10 cellular contexts compared by ENCODE assay signal in the genomic region with DNA sequence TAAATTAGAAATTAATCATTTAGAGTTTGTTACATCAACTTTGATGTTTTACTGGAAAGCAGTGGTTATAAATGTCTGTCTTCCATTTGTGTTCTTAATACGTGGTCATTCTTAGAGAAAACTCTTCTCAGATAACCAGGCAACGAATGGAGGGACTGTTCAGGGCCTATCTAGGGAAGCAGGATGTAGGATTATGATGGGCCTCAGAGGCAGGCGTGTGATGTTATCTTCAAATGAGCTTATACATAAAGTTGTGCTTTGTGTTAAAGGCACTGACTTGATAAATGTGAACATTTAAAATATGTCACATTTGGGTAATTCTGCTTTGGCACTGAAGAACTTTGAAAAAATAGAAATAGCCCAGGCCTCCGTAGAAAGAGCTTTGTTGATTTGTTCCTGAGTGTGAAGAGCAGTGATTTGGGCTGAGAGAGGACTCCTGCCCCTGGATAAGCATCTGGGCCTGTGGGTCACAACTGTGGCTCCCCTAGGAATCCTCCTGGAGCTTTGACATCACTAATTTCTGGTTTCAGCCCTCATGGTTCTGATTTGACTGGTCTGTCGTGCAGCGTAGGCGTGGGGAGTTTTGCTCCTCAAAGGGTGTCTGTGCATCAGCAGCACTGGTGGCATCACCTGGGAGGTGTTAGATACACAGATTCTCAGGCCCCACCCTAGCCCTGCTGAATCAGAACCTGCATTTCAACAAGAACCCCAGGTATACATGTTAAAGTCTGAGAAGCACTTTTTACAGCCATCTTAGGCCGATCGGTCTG. TPM values are rescaled to one million over a fixed set of nuclear protein-coding genes. Genes with fewer than 3 reads are reported as not detected.
DNase-seq lines count a peak whose midpoint lies in the region; ATAC-seq and TF ChIP-seq lines count a peak whose summit lies in the region.
"Had no signal": no experiment of that assay in that cellular context is flagged by ENCODE, and none has a peak within 500 bp of the region (broad histone marks: within the 10 kb centered on the region; RNA-seq: fewer than 3 reads in every experiment).

No MANE protein-coding gene starts in this region.

- H3K27ac Mint-ChIP-seq in activated CD8-positive, alpha-beta T cell treated with anti-CD3 and anti-CD28 coated beads for 36 hours, result peak overlapping the region; percentile 6
- H3K27ac Mint-ChIP-seq in activated CD8-positive, alpha-beta T cell treated with anti-CD3 and anti-CD28 coated beads, Interleukin-2, amount 10 ng/mL, durations not matched to agents 7 days and 5 days, result no peak overlapping the region
- no peak overlapping the region for H3K27ac Mint-ChIP-seq in activated CD8-positive, alpha-beta memory T cell treated with anti-CD3 and anti-CD28 coated beads, Interleukin-2, amount 10 ng/mL, durations not matched to agents 7 days and 5 days
- H3K27ac Mint-ChIP-seq in activated T-helper 1 cell treated with anti-CD3 and anti-CD28 coated beads, Interleukin-12 subunit alpha, Interleukin-12 subunit beta, Interleukin-2, Interleukin-4 antibody, amounts not matched to agents 30 ng/mL and 10 ng/mL and 1 ng/mL, durations not matched to agents 14 hours and 24 hours and 36 hours, result no peak overlapping the region
- H3K27ac Mint-ChIP-seq: brain had no signal

- peaks cover 6% of the 10 kb centered on the region for H3K36me3 Mint-ChIP-seq in activated CD8-positive, alpha-beta T cell treated with anti-CD3 and anti-CD28 coated beads for 36 hours (ENCODE audit: low read depth)
- H3K36me3 Mint-ChIP-seq in activated CD8-positive, alpha-beta T cell treated with anti-CD3 and anti-CD28 coated beads, Interleukin-2, amount 10 ng/mL, durations not matched to agents 7 days and 5 days (ENCODE audit: low read depth), result peaks cover 4% of the 10 kb centered on the region
- H3K36me3 Mint-ChIP-seq in activated CD8-positive, alpha-beta memory T cell treated with anti-CD3 and anti-CD28 coated beads, Interleukin-2, amount 10 ng/mL, durations not matched to agents 7 days and 5 days, result peaks cover 5% of the 10 kb centered on the region
- peaks cover 7% of the 10 kb centered on the region for H3K36me3 Mint-ChIP-seq in activated T-helper 1 cell treated with anti-CD3 and anti-CD28 coated beads, Interleukin-12 subunit alpha, Interleukin-12 subunit beta, Interleukin-2, Interleukin-4 antibody, amounts not matched to agents 30 ng/mL and 10 ng/mL and 1 ng/mL, durations not matched to agents 14 hours and 24 hours and 36 hours (ENCODE audit: low read depth)

- peak; percentile 80 for DNase-seq in activated CD8-positive, alpha-beta T cell treated with anti-CD3 and anti-CD28 coated beads for 36 hours
- DNase-seq in activated CD8-positive, alpha-beta T cell treated with anti-CD3 and anti-CD28 coated beads, Interleukin-2, amount 10 ng/mL, durations not matched to agents 7 days and 5 days, result no peak
- peak; percentile 44 for DNase-seq in activated CD8-positive, alpha-beta memory T cell treated with anti-CD3 and anti-CD28 coated beads, Interleukin-2, amount 10 ng/mL, durations not matched to agents 7 days and 5 days
- DNase-seq in stimulated activated CD8-positive, alpha-beta memory T cell treated with anti-CD3 and anti-CD28 coated beads, Interleukin-4, amount 100 ng/mL, for 48 hours, result peak; percentile 75
- DNase-seq in DMS114 treated with DMSO at 0.1 percent for 48 hours (lab: John Stamatoyannopoulos, UW; ENCODE audit: unreplicated experiment), result no peak
- no peak for DNase-seq in activated T-helper 1 cell treated with anti-CD3 and anti-CD28 coated beads, Interleukin-12 subunit alpha, Interleukin-12 subunit beta, Interleukin-2, Interleukin-4 antibody, amounts not matched to agents 30 ng/mL and 10 ng/mL and 1 ng/mL, durations not matched to agents 14 hours and 24 hours and 36 hours (ENCODE audit: low spot score)
- DNase-seq in left lobe of liver (ENCODE audit: low spot score), result no peak
- DNase-seq: kidney glomerular epithelial cell had no signal

- no peaks in the 10 kb centered on the region for H3K27me3 Mint-ChIP-seq in activated CD8-positive, alpha-beta T cell treated with anti-CD3 and anti-CD28 coated beads for 36 hours
- H3K27me3 Mint-ChIP-seq in activated CD8-positive, alpha-beta T cell treated with anti-CD3 and anti-CD28 coated beads, Interleukin-2, amount 10 ng/mL, durations not matched to agents 7 days and 5 days (ENCODE audit: low read depth), result no peaks in the 10 kb centered on the region
- H3K27me3 Mint-ChIP-seq in activated CD8-positive, alpha-beta memory T cell treated with anti-CD3 and anti-CD28 coated beads, Interleukin-2, amount 10 ng/mL, durations not matched to agents 7 days and 5 days, result no peaks in the 10 kb centered on the region
- peaks cover 3% of the 10 kb centered on the region for H3K27me3 Mint-ChIP-seq in activated T-helper 1 cell treated with anti-CD3 and anti-CD28 coated beads, Interleukin-12 subunit alpha, Interleukin-12 subunit beta, Interleukin-2, Interleukin-4 antibody, amounts not matched to agents 30 ng/mL and 10 ng/mL and 1 ng/mL, durations not matched to agents 14 hours and 24 hours and 36 hours (ENCODE audit: insufficient read depth)
- H3K27me3 Mint-ChIP-seq: brain had no signal

- POLR2A ChIA-PET in activated CD8-positive, alpha-beta T cell treated with anti-CD3 and anti-CD28 coated beads for 36 hours (lab: Charles Lee), result interaction anchor here (0.8 to 1.5 kb wide), 2 partner anchors 9 to 56 kb away, joined by 4 read pairs; a partner anchor contains a TSS
- POLR2A ChIA-PET in activated CD8-positive, alpha-beta T cell treated with anti-CD3 and anti-CD28 coated beads, Interleukin-2, amount 10 ng/mL, durations not matched to agents 7 days and 5 days (lab: Charles Lee), result no interaction called here

- peak; percentile 89 for ATAC-seq in activated CD8-positive, alpha-beta T cell treated with anti-CD3 and anti-CD28 coated beads for 36 hours
- no peak for ATAC-seq in activated CD8-positive, alpha-beta T cell treated with anti-CD3 and anti-CD28 coated beads, Interleukin-2, amount 10 ng/mL, durations not matched to agents 7 days and 5 days
- ATAC-seq in HG02973 (IDR thresholded peaks at IDR 0.05; ENCODE audit: unreplicated experiment) (peak; percentile 81), left lobe of liver (no peak)
- peak; percentile 36 for ATAC-seq in activated CD8-positive, alpha-beta memory T cell treated with anti-CD3 and anti-CD28 coated beads, Interleukin-2, amount 10 ng/mL, durations not matched to agents 7 days and 5 days

- no peak for TF ChIP-seq CTCF in activated CD8-positive, alpha-beta T cell treated with anti-CD3 and anti-CD28 coated beads for 36 hours (IDR thresholded peaks at IDR 0.05)

- no peak overlapping the region for H3K4me3 Mint-ChIP-seq in activated CD8-positive, alpha-beta T cell treated with anti-CD3 and anti-CD28 coated beads for 36 hours
- H3K4me3 Mint-ChIP-seq in activated CD8-positive, alpha-beta T cell treated with anti-CD3 and anti-CD28 coated beads, Interleukin-2, amount 10 ng/mL, durations not matched to agents 7 days and 5 days, result no peak overlapping the region
- no peak overlapping the region for H3K4me3 Mint-ChIP-seq in activated CD8-positive, alpha-beta memory T cell treated with anti-CD3 and anti-CD28 coated beads, Interleukin-2, amount 10 ng/mL, durations not matched to agents 7 days and 5 days
- H3K4me3 Mint-ChIP-seq in activated T-helper 1 cell treated with anti-CD3 and anti-CD28 coated beads, Interleukin-12 subunit alpha, Interleukin-12 subunit beta, Interleukin-2, Interleukin-4 antibody, amounts not matched to agents 30 ng/mL and 10 ng/mL and 1 ng/mL, durations not matched to agents 14 hours and 24 hours and 36 hours, result no peak overlapping the region
- H3K4me3 Mint-ChIP-seq: brain had no signal

- intact Hi-C loops in activated CD8-positive, alpha-beta T cell treated with anti-CD3 and anti-CD28 coated beads for 36 hours (cut with micrococcal nuclease), result no loop called here
- intact Hi-C loops in activated T-helper 1 cell treated with anti-CD3 and anti-CD28 coated beads, Interleukin-12 subunit alpha, Interleukin-12 subunit beta, Interleukin-2, Interleukin-4 antibody, amounts not matched to agents 30 ng/mL and 10 ng/mL and 1 ng/mL, durations not matched to agents 14 hours and 24 hours and 36 hours (cut with micrococcal nuclease), result loop anchor here (1.0 kb wide), 2 partner anchors 57 to 108 kb away; no protein-coding TSS in a partner anchor

- CTCF ChIA-PET in activated CD8-positive, alpha-beta T cell treated with anti-CD3 and anti-CD28 coated beads for 36 hours (lab: Charles Lee), result interaction anchor here (1.1 kb wide), 1 partner anchor 151 kb away, joined by 3 read pairs; no protein-coding TSS in a partner anchor
- CTCF ChIA-PET in activated CD8-positive, alpha-beta T cell treated with anti-CD3 and anti-CD28 coated beads, Interleukin-2, amount 10 ng/mL, durations not matched to agents 7 days and 5 days (lab: Charles Lee), result interaction anchor here (0.7 kb wide), 1 partner anchor 54 kb away, joined by 3 read pairs; no protein-coding TSS in a partner anchor
- CTCF ChIA-PET in activated CD8-positive, alpha-beta memory T cell treated with anti-CD3 and anti-CD28 coated beads, Interleukin-2, amount 10 ng/mL, durations not matched to agents 7 days and 5 days (lab: Charles Lee), result no interaction called here

- H3K9me3 Mint-ChIP-seq in activated CD8-positive, alpha-beta T cell treated with anti-CD3 and anti-CD28 coated beads for 36 hours, result no peaks in the 10 kb centered on the region
- H3K9me3 Mint-ChIP-seq in activated CD8-positive, alpha-beta T cell treated with anti-CD3 and anti-CD28 coated beads, Interleukin-2, amount 10 ng/mL, durations not matched to agents 7 days and 5 days (ENCODE audit: insufficient read depth), result peaks cover 10% of the 10 kb centered on the region
- peaks cover 4% of the 10 kb centered on the region for H3K9me3 Mint-ChIP-seq in activated CD8-positive, alpha-beta memory T cell treated with anti-CD3 and anti-CD28 coated beads, Interleukin-2, amount 10 ng/mL, durations not matched to agents 7 days and 5 days (ENCODE audit: low read depth)
- H3K9me3 Mint-ChIP-seq in activated T-helper 1 cell treated with anti-CD3 and anti-CD28 coated beads, Interleukin-12 subunit alpha, Interleukin-12 subunit beta, Interleukin-2, Interleukin-4 antibody, amounts not matched to agents 30 ng/mL and 10 ng/mL and 1 ng/mL, durations not matched to agents 14 hours and 24 hours and 36 hours, result peaks cover 15% of the 10 kb centered on the region

- peaks cover 35% of the 10 kb centered on the region for H3K4me1 Mint-ChIP-seq in activated CD8-positive, alpha-beta T cell treated with anti-CD3 and anti-CD28 coated beads for 36 hours (ENCODE audit: low read depth)
- H3K4me1 Mint-ChIP-seq in activated CD8-positive, alpha-beta T cell treated with anti-CD3 and anti-CD28 coated beads, Interleukin-2, amount 10 ng/mL, durations not matched to agents 7 days and 5 days (ENCODE audit: low read depth), result peaks cover 20% of the 10 kb centered on the region
- peaks cover 25% of the 10 kb centered on the region for H3K4me1 Mint-ChIP-seq in activated CD8-positive, alpha-beta memory T cell treated with anti-CD3 and anti-CD28 coated beads, Interleukin-2, amount 10 ng/mL, durations not matched to agents 7 days and 5 days
- peaks cover 19% of the 10 kb centered on the region for H3K4me1 Mint-ChIP-seq in activated T-helper 1 cell treated with anti-CD3 and anti-CD28 coated beads, Interleukin-12 subunit alpha, Interleukin-12 subunit beta, Interleukin-2, Interleukin-4 antibody, amounts not matched to agents 30 ng/mL and 10 ng/mL and 1 ng/mL, durations not matched to agents 14 hours and 24 hours and 36 hours (ENCODE audit: low read depth)

RNA-seq across cellular contexts. Expression of a gene that starts 55.4 kb away (rescaled TPM):
- 1 to 10 TPM; 4.5 to 4.9 TPM for total RNA-seq in activated CD8-positive, alpha-beta T cell treated with anti-CD3 and anti-CD28 coated beads for 36 hours
- total RNA-seq in activated CD8-positive, alpha-beta T cell treated with anti-CD3 and anti-CD28 coated beads, Interleukin-2, amount 10 ng/mL, durations not matched to agents 7 days and 5 days, result 1 to 10 TPM; 3.6 to 3.9 TPM
- total RNA-seq in activated CD8-positive, alpha-beta memory T cell treated with anti-CD3 and anti-CD28 coated beads, Interleukin-2, amount 10 ng/mL, durations not matched to agents 7 days and 5 days, result 1 to 10 TPM; 1.6 to 1.7 TPM
- total RNA-seq in activated T-helper 1 cell treated with anti-CD3 and anti-CD28 coated beads, Interleukin-12 subunit alpha, Interleukin-12 subunit beta, Interleukin-2, Interleukin-4 antibody, amounts not matched to agents 30 ng/mL and 10 ng/mL and 1 ng/mL, durations not matched to agents 14 hours and 24 hours and 36 hours, result 1.8 TPM in 2 replicates
- 25.9 TPM for total RNA-seq in left lobe of liver

Comparison
In these comparisons a context has a peak if more than half of its experiments do, and no peak if none do; other contexts are left out.
1. ATAC-seq: peak in activated CD8-positive, alpha-beta T cell treated with anti-CD3 and anti-CD28 coated beads for 36 hours (single experiment), HG02973 (single experiment) and activated CD8-positive, alpha-beta memory T cell treated with anti-CD3 and anti-CD28 coated beads, Interleukin-2, amount 10 ng/mL, durations not matched to agents 7 days and 5 days (single experiment); none in activated CD8-positive, alpha-beta T cell treated with anti-CD3 and anti-CD28 coated beads, Interleukin-2, amount 10 ng/mL, durations not matched to agents 7 days and 5 days (single experiment) and left lobe of liver (single experiment).
2. DNase-seq: peak in activated CD8-positive, alpha-beta T cell treated with anti-CD3 and anti-CD28 coated beads for 36 hours (single experiment), activated CD8-positive, alpha-beta memory T cell treated with anti-CD3 and anti-CD28 coated beads, Interleukin-2, amount 10 ng/mL, durations not matched to agents 7 days and 5 days (single experiment) and stimulated activated CD8-positive, alpha-beta memory T cell treated with anti-CD3 and anti-CD28 coated beads, Interleukin-4, amount 100 ng/mL, for 48 hours (single experiment); none in activated CD8-positive, alpha-beta T cell treated with anti-CD3 and anti-CD28 coated beads, Interleukin-2, amount 10 ng/mL, durations not matched to agents 7 days and 5 days (single experiment), DMS114 treated with DMSO at 0.1 percent for 48 hours (single experiment), activated T-helper 1 cell treated with anti-CD3 and anti-CD28 coated beads, Interleukin-12 subunit alpha, Interleukin-12 subunit beta, Interleukin-2, Interleukin-4 antibody, amounts not matched to agents 30 ng/mL and 10 ng/mL and 1 ng/mL, durations not matched to agents 14 hours and 24 hours and 36 hours (single experiment) and left lobe of liver (single experiment).